2 cellular contexts compared by ENCODE assay signal in the genomic region with DNA sequence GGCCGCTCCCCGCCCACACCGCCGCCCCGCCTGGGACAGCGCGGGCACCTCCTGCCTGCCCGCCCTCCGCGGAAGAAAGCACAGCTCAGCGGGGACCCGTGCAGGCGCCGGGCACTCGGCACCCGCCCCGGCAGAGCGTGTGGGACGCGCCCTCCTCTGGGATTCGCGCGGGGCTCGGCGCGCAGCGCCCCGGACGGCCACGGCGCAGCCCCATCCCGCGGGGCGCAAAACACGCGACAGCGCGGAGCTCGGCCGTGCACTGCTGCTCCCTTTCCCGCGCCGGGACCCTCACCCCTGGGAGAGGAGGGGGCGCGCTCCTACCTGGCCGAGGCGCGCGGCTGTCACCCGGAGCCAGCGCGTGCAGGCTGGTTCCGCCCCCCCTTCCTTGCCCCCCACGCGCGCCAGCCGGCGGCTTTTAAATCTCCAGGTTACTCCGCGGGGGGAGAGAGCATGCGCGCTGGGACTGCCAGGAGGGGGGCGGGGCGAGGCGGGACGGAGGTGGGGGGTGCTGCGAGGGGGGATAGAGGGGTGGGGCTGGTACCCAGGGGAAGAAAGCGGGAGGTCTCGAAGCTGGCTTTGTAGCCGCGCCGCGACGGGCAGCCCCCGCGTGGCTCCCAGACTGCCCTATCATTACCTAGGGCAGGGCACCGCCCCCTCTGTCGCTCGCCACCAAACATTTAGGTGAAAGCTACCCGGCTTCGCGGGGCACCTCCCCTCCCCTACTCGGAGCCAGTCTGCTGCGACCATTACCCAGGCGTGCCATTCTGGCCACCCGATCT.
A peak's percentile ranks its signal among the peaks of the same experiment; 100 is the strongest.
TF ChIP-seq lines count a peak whose summit lies in the region.

A gene with protein sequence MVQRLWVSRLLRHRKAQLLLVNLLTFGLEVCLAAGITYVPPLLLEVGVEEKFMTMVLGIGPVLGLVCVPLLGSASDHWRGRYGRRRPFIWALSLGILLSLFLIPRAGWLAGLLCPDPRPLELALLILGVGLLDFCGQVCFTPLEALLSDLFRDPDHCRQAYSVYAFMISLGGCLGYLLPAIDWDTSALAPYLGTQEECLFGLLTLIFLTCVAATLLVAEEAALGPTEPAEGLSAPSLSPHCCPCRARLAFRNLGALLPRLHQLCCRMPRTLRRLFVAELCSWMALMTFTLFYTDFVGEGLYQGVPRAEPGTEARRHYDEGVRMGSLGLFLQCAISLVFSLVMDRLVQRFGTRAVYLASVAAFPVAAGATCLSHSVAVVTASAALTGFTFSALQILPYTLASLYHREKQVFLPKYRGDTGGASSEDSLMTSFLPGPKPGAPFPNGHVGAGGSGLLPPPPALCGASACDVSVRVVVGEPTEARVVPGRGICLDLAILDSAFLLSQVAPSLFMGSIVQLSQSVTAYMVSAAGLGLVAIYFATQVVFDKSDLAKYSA (minus strand): TSS at position 437 of the 779 bp plus-strand sequence. CDS start 15,853 bp downstream, outside the sequence.

TF ChIP-seq in GM23338, 12 proteins besides CTCF, POLR2A, EP300 and RAD21:
- TF ChIP-seq, protein P1, sequence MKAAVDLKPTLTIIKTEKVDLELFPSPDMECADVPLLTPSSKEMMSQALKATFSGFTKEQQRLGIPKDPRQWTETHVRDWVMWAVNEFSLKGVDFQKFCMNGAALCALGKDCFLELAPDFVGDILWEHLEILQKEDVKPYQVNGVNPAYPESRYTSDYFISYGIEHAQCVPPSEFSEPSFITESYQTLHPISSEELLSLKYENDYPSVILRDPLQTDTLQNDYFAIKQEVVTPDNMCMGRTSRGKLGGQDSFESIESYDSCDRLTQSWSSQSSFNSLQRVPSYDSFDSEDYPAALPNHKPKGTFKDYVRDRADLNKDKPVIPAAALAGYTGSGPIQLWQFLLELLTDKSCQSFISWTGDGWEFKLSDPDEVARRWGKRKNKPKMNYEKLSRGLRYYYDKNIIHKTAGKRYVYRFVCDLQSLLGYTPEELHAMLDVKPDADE (IDR thresholded peaks at IDR 0.05): no peak
- TF ChIP-seq POLR2AphosphoS5 (IDR thresholded peaks at IDR 0.05; ENCODE audit: low read depth): peak; percentile 52

TF ChIP-seq in GM12878, 131 proteins besides CTCF, POLR2A, EP300 and RAD21 (continues in another document):
- peak; percentile 50; the same call in 1 of the 2 replicates for TF ChIP-seq NR2F1 (conservative IDR thresholded peaks at IDR 0.05)
- peak; percentile 65 for TF ChIP-seq NKRF (conservative IDR thresholded peaks at IDR 0.05)
- TF ChIP-seq, protein P2, sequence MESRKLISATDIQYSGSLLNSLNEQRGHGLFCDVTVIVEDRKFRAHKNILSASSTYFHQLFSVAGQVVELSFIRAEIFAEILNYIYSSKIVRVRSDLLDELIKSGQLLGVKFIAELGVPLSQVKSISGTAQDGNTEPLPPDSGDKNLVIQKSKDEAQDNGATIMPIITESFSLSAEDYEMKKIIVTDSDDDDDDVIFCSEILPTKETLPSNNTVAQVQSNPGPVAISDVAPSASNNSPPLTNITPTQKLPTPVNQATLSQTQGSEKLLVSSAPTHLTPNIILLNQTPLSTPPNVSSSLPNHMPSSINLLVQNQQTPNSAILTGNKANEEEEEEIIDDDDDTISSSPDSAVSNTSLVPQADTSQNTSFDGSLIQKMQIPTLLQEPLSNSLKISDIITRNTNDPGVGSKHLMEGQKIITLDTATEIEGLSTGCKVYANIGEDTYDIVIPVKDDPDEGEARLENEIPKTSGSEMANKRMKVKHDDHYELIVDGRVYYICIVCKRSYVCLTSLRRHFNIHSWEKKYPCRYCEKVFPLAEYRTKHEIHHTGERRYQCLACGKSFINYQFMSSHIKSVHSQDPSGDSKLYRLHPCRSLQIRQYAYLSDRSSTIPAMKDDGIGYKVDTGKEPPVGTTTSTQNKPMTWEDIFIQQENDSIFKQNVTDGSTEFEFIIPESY (IDR thresholded peaks at IDR 0.05): no peak
- TF ChIP-seq MLLT1 (IDR thresholded peaks at IDR 0.05): no peak
- TF ChIP-seq FOXK2 (IDR thresholded peaks at IDR 0.05): no peak
- TF ChIP-seq HDAC6 (IDR thresholded peaks at IDR 0.05; ENCODE audit: unreplicated experiment): peak; percentile 47
- peak; percentile 49; the same call in 1 of the 2 replicates for TF ChIP-seq SMARCA5 (IDR thresholded peaks at IDR 0.05)
- TF ChIP-seq NBN (IDR thresholded peaks at IDR 0.05): no peak
- no peak for TF ChIP-seq MYC (IDR thresholded peaks at IDR 0.05; ENCODE audit: insufficient read depth, insufficient read length, insufficient replicate concordance, low read length, severe bottlenecking)
- no peak for TF ChIP-seq ZNF274 (IDR thresholded peaks at IDR 0.05; ENCODE audit: insufficient read depth, insufficient read length)
- peak; percentile 87 for TF ChIP-seq BACH1 (IDR thresholded peaks at IDR 0.05; ENCODE audit: borderline replicate concordance)
- no peak for TF ChIP-seq HDGF (IDR thresholded peaks at IDR 0.05)
- TF ChIP-seq, protein P3, sequence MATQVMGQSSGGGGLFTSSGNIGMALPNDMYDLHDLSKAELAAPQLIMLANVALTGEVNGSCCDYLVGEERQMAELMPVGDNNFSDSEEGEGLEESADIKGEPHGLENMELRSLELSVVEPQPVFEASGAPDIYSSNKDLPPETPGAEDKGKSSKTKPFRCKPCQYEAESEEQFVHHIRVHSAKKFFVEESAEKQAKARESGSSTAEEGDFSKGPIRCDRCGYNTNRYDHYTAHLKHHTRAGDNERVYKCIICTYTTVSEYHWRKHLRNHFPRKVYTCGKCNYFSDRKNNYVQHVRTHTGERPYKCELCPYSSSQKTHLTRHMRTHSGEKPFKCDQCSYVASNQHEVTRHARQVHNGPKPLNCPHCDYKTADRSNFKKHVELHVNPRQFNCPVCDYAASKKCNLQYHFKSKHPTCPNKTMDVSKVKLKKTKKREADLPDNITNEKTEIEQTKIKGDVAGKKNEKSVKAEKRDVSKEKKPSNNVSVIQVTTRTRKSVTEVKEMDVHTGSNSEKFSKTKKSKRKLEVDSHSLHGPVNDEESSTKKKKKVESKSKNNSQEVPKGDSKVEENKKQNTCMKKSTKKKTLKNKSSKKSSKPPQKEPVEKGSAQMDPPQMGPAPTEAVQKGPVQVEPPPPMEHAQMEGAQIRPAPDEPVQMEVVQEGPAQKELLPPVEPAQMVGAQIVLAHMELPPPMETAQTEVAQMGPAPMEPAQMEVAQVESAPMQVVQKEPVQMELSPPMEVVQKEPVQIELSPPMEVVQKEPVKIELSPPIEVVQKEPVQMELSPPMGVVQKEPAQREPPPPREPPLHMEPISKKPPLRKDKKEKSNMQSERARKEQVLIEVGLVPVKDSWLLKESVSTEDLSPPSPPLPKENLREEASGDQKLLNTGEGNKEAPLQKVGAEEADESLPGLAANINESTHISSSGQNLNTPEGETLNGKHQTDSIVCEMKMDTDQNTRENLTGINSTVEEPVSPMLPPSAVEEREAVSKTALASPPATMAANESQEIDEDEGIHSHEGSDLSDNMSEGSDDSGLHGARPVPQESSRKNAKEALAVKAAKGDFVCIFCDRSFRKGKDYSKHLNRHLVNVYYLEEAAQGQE (IDR thresholded peaks at IDR 0.05; ENCODE audit: low read depth, low read length): no peak
- peak; percentile 86 for TF ChIP-seq LARP7 (IDR thresholded peaks at IDR 0.05)
- TF ChIP-seq HSF1 (IDR thresholded peaks at IDR 0.05; ENCODE audit: low read depth, low read length): no peak
- no peak for TF ChIP-seq PML (IDR thresholded peaks at IDR 0.05; ENCODE audit: low read length)
- TF ChIP-seq KAT2A (conservative IDR thresholded peaks at IDR 0.05; ENCODE audit: control insufficient read depth, low read depth, low read length): no peak
- TF ChIP-seq BHLHE40 (IDR thresholded peaks at IDR 0.05; ENCODE audit: borderline replicate concordance in 1 of 2, low read depth in 2 of 2, low read length in 1 of 2): peak in 1 of 2 experiments; percentile 66; a peak in 2 of 4 replicates
- TF ChIP-seq, protein P4, sequence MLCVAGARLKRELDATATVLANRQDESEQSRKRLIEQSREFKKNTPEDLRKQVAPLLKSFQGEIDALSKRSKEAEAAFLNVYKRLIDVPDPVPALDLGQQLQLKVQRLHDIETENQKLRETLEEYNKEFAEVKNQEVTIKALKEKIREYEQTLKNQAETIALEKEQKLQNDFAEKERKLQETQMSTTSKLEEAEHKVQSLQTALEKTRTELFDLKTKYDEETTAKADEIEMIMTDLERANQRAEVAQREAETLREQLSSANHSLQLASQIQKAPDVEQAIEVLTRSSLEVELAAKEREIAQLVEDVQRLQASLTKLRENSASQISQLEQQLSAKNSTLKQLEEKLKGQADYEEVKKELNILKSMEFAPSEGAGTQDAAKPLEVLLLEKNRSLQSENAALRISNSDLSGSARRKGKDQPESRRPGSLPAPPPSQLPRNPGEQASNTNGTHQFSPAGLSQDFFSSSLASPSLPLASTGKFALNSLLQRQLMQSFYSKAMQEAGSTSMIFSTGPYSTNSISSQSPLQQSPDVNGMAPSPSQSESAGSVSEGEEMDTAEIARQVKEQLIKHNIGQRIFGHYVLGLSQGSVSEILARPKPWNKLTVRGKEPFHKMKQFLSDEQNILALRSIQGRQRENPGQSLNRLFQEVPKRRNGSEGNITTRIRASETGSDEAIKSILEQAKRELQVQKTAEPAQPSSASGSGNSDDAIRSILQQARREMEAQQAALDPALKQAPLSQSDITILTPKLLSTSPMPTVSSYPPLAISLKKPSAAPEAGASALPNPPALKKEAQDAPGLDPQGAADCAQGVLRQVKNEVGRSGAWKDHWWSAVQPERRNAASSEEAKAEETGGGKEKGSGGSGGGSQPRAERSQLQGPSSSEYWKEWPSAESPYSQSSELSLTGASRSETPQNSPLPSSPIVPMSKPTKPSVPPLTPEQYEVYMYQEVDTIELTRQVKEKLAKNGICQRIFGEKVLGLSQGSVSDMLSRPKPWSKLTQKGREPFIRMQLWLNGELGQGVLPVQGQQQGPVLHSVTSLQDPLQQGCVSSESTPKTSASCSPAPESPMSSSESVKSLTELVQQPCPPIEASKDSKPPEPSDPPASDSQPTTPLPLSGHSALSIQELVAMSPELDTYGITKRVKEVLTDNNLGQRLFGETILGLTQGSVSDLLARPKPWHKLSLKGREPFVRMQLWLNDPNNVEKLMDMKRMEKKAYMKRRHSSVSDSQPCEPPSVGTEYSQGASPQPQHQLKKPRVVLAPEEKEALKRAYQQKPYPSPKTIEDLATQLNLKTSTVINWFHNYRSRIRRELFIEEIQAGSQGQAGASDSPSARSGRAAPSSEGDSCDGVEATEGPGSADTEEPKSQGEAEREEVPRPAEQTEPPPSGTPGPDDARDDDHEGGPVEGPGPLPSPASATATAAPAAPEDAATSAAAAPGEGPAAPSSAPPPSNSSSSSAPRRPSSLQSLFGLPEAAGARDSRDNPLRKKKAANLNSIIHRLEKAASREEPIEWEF (IDR thresholded peaks at IDR 0.05; ENCODE audit: insufficient replicate concordance, low read depth, low read length): no peak
- TF ChIP-seq RB1 (IDR thresholded peaks at IDR 0.05; ENCODE audit: borderline replicate concordance): peak; percentile 36; the same call in 1 of the 2 replicates
- TF ChIP-seq DPF2 (IDR thresholded peaks at IDR 0.05): peak; percentile 67
- peak; percentile 77 for TF ChIP-seq IKZF1 (conservative IDR thresholded peaks at IDR 0.05)
- TF ChIP-seq SRF (IDR thresholded peaks at IDR 0.05; ENCODE audit: low read depth in 2 of 2, low read length in 2 of 2): no peak
- no peak for TF ChIP-seq KLF5 (IDR thresholded peaks at IDR 0.05; ENCODE audit: partially characterized antibody)
- peak; percentile 66; the same call in 1 of the 2 replicates for TF ChIP-seq ZNF217 (IDR thresholded peaks at IDR 0.05)
- TF ChIP-seq, protein P5, sequence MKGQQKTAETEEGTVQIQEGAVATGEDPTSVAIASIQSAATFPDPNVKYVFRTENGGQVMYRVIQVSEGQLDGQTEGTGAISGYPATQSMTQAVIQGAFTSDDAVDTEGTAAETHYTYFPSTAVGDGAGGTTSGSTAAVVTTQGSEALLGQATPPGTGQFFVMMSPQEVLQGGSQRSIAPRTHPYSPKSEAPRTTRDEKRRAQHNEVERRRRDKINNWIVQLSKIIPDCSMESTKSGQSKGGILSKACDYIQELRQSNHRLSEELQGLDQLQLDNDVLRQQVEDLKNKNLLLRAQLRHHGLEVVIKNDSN (IDR thresholded peaks at IDR 0.05; ENCODE audit: borderline replicate concordance, extremely low read length, insufficient read depth, low read depth, low read length): no peak
- no peak for TF ChIP-seq MTA3 (IDR thresholded peaks at IDR 0.05; ENCODE audit: borderline replicate concordance, low read length)
- no peak for TF ChIP-seq NFXL1 (IDR thresholded peaks at IDR 0.05; ENCODE audit: borderline replicate concordance)
- peak; percentile 82 for TF ChIP-seq GATAD2B (conservative IDR thresholded peaks at IDR 0.05; ENCODE audit: low read depth)
- no peak for TF ChIP-seq SPI1 (IDR thresholded peaks at IDR 0.05; ENCODE audit: borderline replicate concordance, insufficient read depth, low read depth, low read length)
